9 cellular contexts compared by ENCODE assay signal in the genomic region with DNA sequence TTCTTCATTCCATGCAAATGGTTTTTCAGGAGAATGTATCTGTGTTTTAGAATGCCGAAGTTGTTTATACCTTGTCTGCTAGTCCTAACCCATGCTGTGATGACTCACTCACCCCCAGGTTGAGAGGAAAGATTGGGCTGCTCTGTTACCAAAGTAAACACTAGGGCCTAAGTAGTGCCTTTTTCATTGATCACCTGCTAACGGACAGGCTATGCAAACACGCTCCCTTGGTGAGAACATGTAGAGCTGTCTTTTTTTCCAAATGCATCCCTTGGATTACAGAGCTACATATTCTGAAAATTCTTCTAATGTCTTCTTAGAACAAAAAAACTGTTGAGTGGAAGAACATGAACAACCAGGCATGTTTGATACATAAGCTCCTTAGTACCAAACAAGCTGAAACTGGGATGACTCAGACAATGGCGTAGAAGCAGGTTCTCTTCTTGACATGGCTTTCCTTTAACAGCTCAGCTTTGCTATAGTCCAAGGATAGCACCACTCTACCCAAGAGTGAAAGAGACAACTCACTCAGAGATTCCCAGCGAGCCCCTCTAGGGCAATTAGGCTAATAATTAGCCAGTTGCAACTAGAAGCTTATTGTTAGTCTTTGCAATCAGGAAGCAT. TPM values are rescaled to one million over a fixed set of nuclear protein-coding genes. Genes with fewer than 3 reads are reported as not detected.
A peak's percentile ranks its signal among the peaks of the same experiment; 100 is the strongest.
DNase-seq lines count a peak whose midpoint lies in the region; ATAC-seq and TF ChIP-seq lines count a peak whose summit lies in the region.
"Had no signal": no experiment of that assay in that cellular context is flagged by ENCODE, and none has a peak within 500 bp of the region (broad histone marks: within the 10 kb centered on the region; RNA-seq: fewer than 3 reads in every experiment).

No MANE protein-coding gene starts in this region.

- H3K4me1 Mint-ChIP-seq in activated CD8-positive, alpha-beta T cell treated with anti-CD3 and anti-CD28 coated beads for 36 hours (ENCODE audit: low read depth): no peaks in the 10 kb centered on the region
- no peaks in the 10 kb centered on the region for H3K4me1 Mint-ChIP-seq in effector memory CD8-positive, alpha-beta T cell (ENCODE audit: low read depth in 2 of 2)

- no peak overlapping the region for H3K4me2 ChIP-seq in GM23248 (ENCODE audit: unreplicated experiment)

- H3K4me1 ChIP-seq in vagina (peaks cover 42% of the 10 kb centered on the region), GM23248 (ENCODE audit: insufficient read depth) (peaks cover 16% of the 10 kb centered on the region)

- no peak overlapping the region for H3K27ac ChIP-seq in RWPE1
- H3K27ac ChIP-seq in vagina: peak overlapping the region; percentile 48
- no peak overlapping the region for H3K27ac ChIP-seq in GM23248

- no peaks in the 10 kb centered on the region for H3K9me2 ChIP-seq in GM23248 (ENCODE audit: insufficient read depth)

- POLR2A ChIA-PET in RWPE1 (lab: Yijun Ruan, JAX; ENCODE audit: low non-redundant PET): no interaction called here
- POLR2A ChIA-PET in activated CD8-positive, alpha-beta T cell treated with anti-CD3 and anti-CD28 coated beads for 36 hours (lab: Charles Lee): no interaction called here

- no peaks in the 10 kb centered on the region for H4K20me1 ChIP-seq in GM23248 (ENCODE audit: insufficient read depth)

- no peaks in the 10 kb centered on the region for H3K36me3 Mint-ChIP-seq in activated CD8-positive, alpha-beta T cell treated with anti-CD3 and anti-CD28 coated beads for 36 hours (ENCODE audit: low read depth)
- H3K36me3 Mint-ChIP-seq in effector memory CD8-positive, alpha-beta T cell (ENCODE audit: insufficient read depth): no peaks in the 10 kb centered on the region

- no peaks in the 10 kb centered on the region for H3K9me3 Mint-ChIP-seq in activated CD8-positive, alpha-beta T cell treated with anti-CD3 and anti-CD28 coated beads for 36 hours
- H3K9me3 Mint-ChIP-seq in effector memory CD8-positive, alpha-beta T cell: no peaks in the 10 kb centered on the region

- WGBS in GM23248 (ENCODE audit: low coverage in 1 of 2, low lambda C conversion rate in 2 of 2, missing lambda C conversion rate in 2 of 2), 2 experiments: 91% methylated on average over 5 of the region's 5 CpGs

- no peak overlapping the region for H2AFZ ChIP-seq in GM23248

- TF ChIP-seq CTCF in RWPE1 (conservative IDR thresholded peaks at IDR 0.05; ENCODE audit: low read depth) (no peak), vagina (IDR thresholded peaks at IDR 0.05) (no peak)
- TF ChIP-seq CTCF in activated CD8-positive, alpha-beta T cell treated with anti-CD3 and anti-CD28 coated beads for 36 hours (IDR thresholded peaks at IDR 0.05): no peak

- H3K36me3 ChIP-seq in vagina (peaks cover 0 to 10% of the 10 kb centered on the region in 2 donors), GM23248 (ENCODE audit: low read depth) (no peaks in the 10 kb centered on the region)

- H3K4me3 Mint-ChIP-seq in activated CD8-positive, alpha-beta T cell treated with anti-CD3 and anti-CD28 coated beads for 36 hours: no peak overlapping the region
- no peak overlapping the region for H3K4me3 Mint-ChIP-seq in effector memory CD8-positive, alpha-beta T cell

- H3K9me3 ChIP-seq in vagina (no peaks in the 10 kb centered on the region), GM23248 (ENCODE audit: low read depth) (no peaks in the 10 kb centered on the region)

- TF ChIP-seq POLR2A in vagina (IDR thresholded peaks at IDR 0.05): no peak

- CTCF ChIA-PET in RWPE1 (lab: Yijun Ruan, JAX): interaction anchor here (1.1 kb wide), 1 partner anchor 219 kb away, joined by 3 read pairs; a partner anchor contains a TSS
- CTCF ChIA-PET in activated CD8-positive, alpha-beta T cell treated with anti-CD3 and anti-CD28 coated beads for 36 hours (lab: Charles Lee): interaction anchor here (0.7 to 1.2 kb wide), 3 partner anchors 9 to 86 kb away, joined by 3 to 4 read pairs (median 3); no protein-coding TSS in a partner anchor

- intact Hi-C loops in vagina (cut with DNase I): no loop called here
- intact Hi-C loops in activated CD8-positive, alpha-beta T cell treated with anti-CD3 and anti-CD28 coated beads for 36 hours (cut with micrococcal nuclease): no loop called here

- in situ Hi-C loops in GM23248 (cut with MboI): no loop called here

- H3K9ac ChIP-seq in GM23248: no peak overlapping the region

- DNase-seq in HuH-7 (ENCODE audit: low spot score) (peak; percentile 64), RWPE1 (ENCODE audit: low spot score) (peak; percentile 86), iPS DF 4.7 (ENCODE audit: extremely low read depth, low spot score) (peak; percentile 66), vagina (ENCODE audit: extremely low spot score in 2 of 2) (no peak), GM23248 (no peak)
- DNase-seq in activated CD8-positive, alpha-beta T cell treated with anti-CD3 and anti-CD28 coated beads for 36 hours: no peak
- no peak for DNase-seq in effector memory CD8-positive, alpha-beta T cell
- DNase-seq: stimulated activated CD4-positive, alpha-beta T cell treated with anti-CD3 and anti-CD28 coated beads, Interleukin-4, amount 100 ng/mL, for 4 hours had no signal

- H3F3A ChIP-seq in GM23248 (ENCODE audit: insufficient read depth): peaks cover 19% of the 10 kb centered on the region

- H3K4me3 ChIP-seq in vagina (no peak overlapping the region), GM23248 (no peak overlapping the region)
- H3K4me3 ChIP-seq: lung had no signal

- H3K27me3 ChIP-seq in vagina (no peaks in the 10 kb centered on the region), GM23248 (replicated peaks; ENCODE audit: insufficient read depth) (peaks cover 16% of the 10 kb centered on the region; the same call in 1 of the 2 replicates)

- no peak overlapping the region for H3K27ac Mint-ChIP-seq in activated CD8-positive, alpha-beta T cell treated with anti-CD3 and anti-CD28 coated beads for 36 hours
- H3K27ac Mint-ChIP-seq in effector memory CD8-positive, alpha-beta T cell: no peak overlapping the region

- peaks cover 15% of the 10 kb centered on the region for H3K27me3 Mint-ChIP-seq in activated CD8-positive, alpha-beta T cell treated with anti-CD3 and anti-CD28 coated beads for 36 hours
- H3K27me3 Mint-ChIP-seq in effector memory CD8-positive, alpha-beta T cell: peaks cover 4 to 18% of the 10 kb centered on the region in 2 donors

- no peak for ATAC-seq in activated CD8-positive, alpha-beta T cell treated with anti-CD3 and anti-CD28 coated beads for 36 hours
- ATAC-seq in effector memory CD8-positive, alpha-beta T cell (replicated peaks): no peak

- no peaks in the 10 kb centered on the region for H3K79me2 ChIP-seq in GM23248 (ENCODE audit: insufficient read depth)

RNA-seq across cellular contexts. Expression of a gene that starts 20.5 kb away (rescaled TPM):
- 279 TPM for total RNA-seq in vagina
- total RNA-seq in activated CD8-positive, alpha-beta T cell treated with anti-CD3 and anti-CD28 coated beads for 36 hours: 1 to 10 TPM; 3.7 to 4.5 TPM
- 24.8 and 28.5 TPM in 2 replicates for total RNA-seq in GM23248 (2014; rRNA removed; shearing (Covaris generic))
- 45.3 and 45.7 TPM in 2 replicates for polyA plus RNA-seq in GM23248 (2016; fragmentation: Nextera tagmentation; extraction: Ambion mirVana)

Comparison
In these comparisons a context has a peak if more than half of its experiments do, and no peak if none do; other contexts are left out.
1. DNase-seq: peak in HuH-7 (single experiment), RWPE1 (single experiment) and iPS DF 4.7 (single experiment); none in vagina (0 of 2), activated CD8-positive, alpha-beta T cell treated with anti-CD3 and anti-CD28 coated beads for 36 hours (single experiment), effector memory CD8-positive, alpha-beta T cell (0 of 3) and GM23248 (single experiment).